ENCODE assay signal across 19 cellular contexts in genomic region chr3:23172059-23172458, GRCh38. TPM values are rescaled to one million over a fixed set of nuclear protein-coding genes. Genes with fewer than 3 reads are reported as not detected.
A peak's percentile ranks its signal among the peaks of the same experiment; 100 is the strongest.
DNase-seq lines count a peak whose midpoint lies in the region; ATAC-seq and TF ChIP-seq lines count a peak whose summit lies in the region.
"Had no signal": no experiment of that assay in that cellular context is flagged by ENCODE, and none has a peak within 500 bp of the region (broad histone marks: within the 10 kb centered on the region; RNA-seq: fewer than 3 reads in every experiment).

No MANE protein-coding gene starts in this region.

- no peak overlapping the region for H3K4me3 Mint-ChIP-seq in CD14-positive monocyte
- H3K4me3 Mint-ChIP-seq: B cell, H9 had no signal

- peaks cover 3% of the 10 kb centered on the region for H3K4me1 Mint-ChIP-seq in CD14-positive monocyte
- H3K4me1 Mint-ChIP-seq: B cell had no signal

- TF ChIP-seq POLR2A in esophagus muscularis mucosa (IDR thresholded peaks at IDR 0.05; ENCODE audit: low read depth) = no peak

- ATAC-seq in foreskin keratinocyte = peak; percentile 83
- ATAC-seq in HG03025 (IDR thresholded peaks at IDR 0.05; ENCODE audit: low FRiP score, unreplicated experiment) = no peak
- ATAC-seq in GM19463 (IDR thresholded peaks at IDR 0.05; ENCODE audit: unreplicated experiment) = no peak
- ATAC-seq: GM12878 had no signal

- H3K36me3 Mint-ChIP-seq in CD14-positive monocyte = no peaks in the 10 kb centered on the region

- WGBS in esophagus muscularis mucosa = 96% methylated on average over 2 of the region's 2 CpGs

- H3K9me3 ChIP-seq in esophagus muscularis mucosa = no peaks in the 10 kb centered on the region
- H3K9me3 ChIP-seq: SJCRH30 had no signal

- TF ChIP-seq EP300 in esophagus muscularis mucosa (IDR thresholded peaks at IDR 0.05) = no peak

- TF ChIP-seq CTCF in foreskin keratinocyte (conservative IDR thresholded peaks at IDR 0.05) (no peak), esophagus muscularis mucosa (IDR thresholded peaks at IDR 0.05) (no peak), CD14-positive monocyte (IDR thresholded peaks at IDR 0.05) (no peak)

- H3K4me1 ChIP-seq in foreskin keratinocyte (no peaks in the 10 kb centered on the region), esophagus muscularis mucosa (no peaks in the 10 kb centered on the region)
- H3K4me1 ChIP-seq: SJCRH30 had no signal

- H3K27ac ChIP-seq in foreskin keratinocyte (no peak overlapping the region), esophagus muscularis mucosa (replicated peaks in 1 of 4) (no peak overlapping the region)
- H3K27ac ChIP-seq: GM23248, KMS-11, SJCRH30 had no signal

- intact Hi-C loops in esophagus muscularis mucosa (cut with DNase I) = no loop called here
- intact Hi-C loops in CD14-positive monocyte (cut with micrococcal nuclease) = no loop called here

- peaks cover 77% of the 10 kb centered on the region for H3K27me3 ChIP-seq in foreskin keratinocyte
- H3K27me3 ChIP-seq in esophagus muscularis mucosa = no peaks in the 10 kb centered on the region
- H3K27me3 ChIP-seq: SJCRH30 had no signal

- H3K27me3 Mint-ChIP-seq in CD14-positive monocyte (ENCODE audit: low read depth in 3 of 3) = no peaks in the 10 kb centered on the region

- DNase-seq in A172 (ENCODE audit: low spot score) = peak; percentile 18
- peak; percentile 8 for DNase-seq in ELR (ENCODE audit: low read depth)
- peak; percentile 15 for DNase-seq in RPMI7951 (ENCODE audit: low read depth)
- DNase-seq in foreskin keratinocyte = peak in 1 of 2 donors; percentile 55
- DNase-seq in esophagus muscularis mucosa (ENCODE audit: extremely low spot score) = no peak
- DNase-seq in CD14-positive monocyte (ENCODE audit: low spot score) = no peak
- DNase-seq: DMS79, GM23248, H9, IMR-90, NCI-H1694, NCI-H345, NCI-H524 treated with DMSO at 0.1 percent for 48 hours had no signal

- H3K4me3 ChIP-seq in esophagus muscularis mucosa = no peak overlapping the region
- H3K4me3 ChIP-seq: GM12878, GM23248, SJCRH30 had no signal

- no peak overlapping the region for H3K27ac Mint-ChIP-seq in CD14-positive monocyte
- H3K27ac Mint-ChIP-seq: B cell, H9 had no signal

- H3K9me3 Mint-ChIP-seq in CD14-positive monocyte = peaks cover 0 to 7% (median 0%) of the 10 kb centered on the region in 7 donors
- H3K9me3 Mint-ChIP-seq: H9 had no signal

- H3K36me3 ChIP-seq in esophagus muscularis mucosa = no peaks in the 10 kb centered on the region
- H3K36me3 ChIP-seq: SJCRH30 had no signal

RNA-seq across cellular contexts. Expression of gene UBE2E2, which starts 31.1 kb away (rescaled TPM):
- 9.5 and 11.0 TPM in 2 replicates for total RNA-seq in A172 (2014; rRNA removed; shearing (Covaris generic))
- 91.9 and 121 TPM in 2 replicates for total RNA-seq in RPMI7951 (2014; rRNA removed; shearing (Covaris generic))
- total RNA-seq in foreskin keratinocyte (22.6 and 28.6 TPM in 2 replicates), esophagus muscularis mucosa (100 to 1,000 TPM in 2 of 4 donors, 10 to 100 TPM in 2; 53.5 to 143 (median 90.3) TPM)
- polyA plus RNA-seq in foreskin keratinocyte (25.8 and 30.2 TPM in 2 replicates), CD14-positive monocyte (10 to 100 TPM; 66.3 to 78.0 TPM)

Comparison
In these comparisons a context has a peak if more than half of its experiments do, and no peak if none do; other contexts are left out.
1. DNase-seq: peak in A172 (single experiment), ELR (single experiment) and RPMI7951 (single experiment); none in esophagus muscularis mucosa (single experiment) and CD14-positive monocyte (single experiment).